Comparison of ENCODE assay signal across 10 cellular contexts in the genomic region with DNA sequence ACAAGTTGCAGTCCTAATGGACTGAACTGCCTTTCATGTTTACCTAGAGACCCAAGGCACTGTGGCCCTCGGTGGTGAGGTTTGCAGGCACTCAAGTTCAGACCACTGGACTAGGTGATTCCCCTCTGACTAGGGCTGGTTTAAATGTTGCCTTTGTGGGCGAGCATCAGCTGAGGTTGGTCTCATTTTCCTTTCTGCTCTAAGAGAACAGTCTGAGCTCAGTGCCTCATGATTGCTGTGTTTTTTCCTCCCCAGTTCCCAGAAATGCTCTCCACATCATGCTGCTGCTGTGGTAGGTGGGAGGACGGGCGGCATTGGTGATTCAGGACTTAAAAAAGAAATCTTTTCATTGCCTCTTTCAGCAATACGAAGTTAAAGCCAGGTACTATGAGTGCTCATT.
DNase-seq lines count a peak whose midpoint lies in the region; ATAC-seq and TF ChIP-seq lines count a peak whose summit lies in the region.
"Had no signal": no experiment of that assay in that cellular context is flagged by ENCODE, and none has a peak within 500 bp of the region (broad histone marks: within the 10 kb centered on the region; RNA-seq: fewer than 3 reads in every experiment).

No MANE protein-coding gene starts in this region.

- no peak overlapping the region for H2AFZ ChIP-seq in OCI-LY7 (ENCODE audit: low read length)
- H2AFZ ChIP-seq: neural progenitor cell had no signal

- intact Hi-C loops in OCI-LY7 (cut with micrococcal nuclease; ENCODE audit: unreplicated experiment), result no loop called here

- no TSS peak for BruUV-seq in OCI-LY7 (replicated peaks; lab: Mats Ljungman, UMichigan)

- peak; percentile 95 for ATAC-seq in GM18909 (IDR thresholded peaks at IDR 0.05; ENCODE audit: poor library complexity, unreplicated experiment)
- ATAC-seq in GM21529 (IDR thresholded peaks at IDR 0.05; ENCODE audit: unreplicated experiment), result peak; percentile 98
- peak; percentile 96 for ATAC-seq in HG03342 (IDR thresholded peaks at IDR 0.05; ENCODE audit: unreplicated experiment)
- ATAC-seq: PC-3 had no signal

- H3K79me2 ChIP-seq in OCI-LY7 (ENCODE audit: insufficient read depth, low read depth, low read length), result no peaks in the 10 kb centered on the region

- no peaks in the 10 kb centered on the region for H3K36me3 ChIP-seq in OCI-LY7 (ENCODE audit: insufficient read depth, low read length)
- H3K36me3 ChIP-seq: neural progenitor cell had no signal

- CTCF ChIA-PET in OCI-LY7 (lab: Charles Lee; ENCODE audit: unreplicated experiment), result interaction anchor here (0.6 kb wide), 1 partner anchor 359 kb away, joined by 4 read pairs; no protein-coding TSS in a partner anchor

- no peak for TF ChIP-seq CTCF in OCI-LY7 (conservative IDR thresholded peaks at IDR 0.05; ENCODE audit: low read length)

- H3K9me3 ChIP-seq in OCI-LY7 (ENCODE audit: low read length), result no peaks in the 10 kb centered on the region

- no peak overlapping the region for H3K4me3 ChIP-seq in OCI-LY7 (ENCODE audit: low read depth, low read length, poor library complexity, severe bottlenecking)
- H3K4me3 ChIP-seq: coronary artery, neural progenitor cell had no signal

- no peak overlapping the region for H3K4me2 ChIP-seq in OCI-LY7 (ENCODE audit: low read length)
- H3K4me2 ChIP-seq: neural progenitor cell had no signal

- no peak overlapping the region for H3K27ac ChIP-seq in OCI-LY7 (ENCODE audit: low read depth, low read length, poor library complexity, severe bottlenecking)
- H3K27ac ChIP-seq: coronary artery, neural progenitor cell had no signal

- no peaks in the 10 kb centered on the region for H3K4me1 ChIP-seq in OCI-LY7 (ENCODE audit: insufficient read depth, low read length, poor library complexity, severe bottlenecking)
- H3K4me1 ChIP-seq: neural progenitor cell had no signal

- no peaks in the 10 kb centered on the region for H4K20me1 ChIP-seq in OCI-LY7 (ENCODE audit: insufficient read depth, low read length)

- H3K9me2 ChIP-seq in OCI-LY7 (ENCODE audit: insufficient read depth, low read length), result no peaks in the 10 kb centered on the region

- peak; percentile 19 to 21 for DNase-seq in stimulated activated CD4-positive, alpha-beta T cell treated with anti-CD3 and anti-CD28 coated beads, Interleukin-15, amount 100 ng/mL, for 48 hours (ENCODE audit: low read depth in 2 of 2)
- DNase-seq in OCI-LY7 (ENCODE audit: low spot score) (no peak), SK-N-DZ (ENCODE audit: low spot score) (no peak), mucosa of gallbladder (ENCODE audit: low spot score) (no peak)
- DNase-seq: PC-3 had no signal

- POLR2A ChIA-PET in OCI-LY7 (lab: Charles Lee), result interaction anchor here (1.4 to 2.2 kb wide), 2 partner anchors 10 to 13 kb away, joined by 3 to 7 read pairs; no protein-coding TSS in a partner anchor

Comparison
In these comparisons a context has a peak if more than half of its experiments do, and no peak if none do; other contexts are left out.
1. DNase-seq: peak in stimulated activated CD4-positive, alpha-beta T cell treated with anti-CD3 and anti-CD28 coated beads, Interleukin-15, amount 100 ng/mL, for 48 hours (2 of 2); none in OCI-LY7 (single experiment), SK-N-DZ (single experiment) and mucosa of gallbladder (single experiment).
2. Peak in every context shown above with its lines, with median percentiles within 50 percentile points of each other: ATAC-seq.